33 cellular contexts compared by ENCODE assay signal in genomic region chr7:154442939-154443338, GRCh38.
"Had no signal": no experiment of that assay in that cellular context is flagged by ENCODE, and none has a peak within 500 bp of the region (broad histone marks: within the 10 kb centered on the region; RNA-seq: fewer than 3 reads in every experiment).

No MANE protein-coding gene starts in this region.

- H3K4me1 Mint-ChIP-seq: activated CD4-positive, alpha-beta memory T cell treated with anti-CD3 and anti-CD28 coated beads, Interleukin-2, amount 10 ng/mL, durations not matched to agents 7 days and 5 days; activated CD8-positive, alpha-beta memory T cell treated with anti-CD3 and anti-CD28 coated beads, Interleukin-2, amount 10 ng/mL, durations not matched to agents 7 days and 5 days; activated naive CD4-positive, alpha-beta T cell treated with anti-CD3 and anti-CD28 coated beads, Interleukin-2, amount 10 ng/mL, durations not matched to agents 7 days and 5 days; activated naive CD8-positive, alpha-beta T cell treated with anti-CD3 and anti-CD28 coated beads, Interleukin-2, amount 50 U/mL, for 24 hours; central memory CD8-positive, alpha-beta T cell had no signal

- H3K4me3 ChIP-seq: cardiac muscle cell, K562, Peyer's patch had no signal

- H3K27me3 Mint-ChIP-seq: activated CD4-positive, alpha-beta memory T cell treated with anti-CD3 and anti-CD28 coated beads, Interleukin-2, amount 10 ng/mL, durations not matched to agents 7 days and 5 days; activated CD8-positive, alpha-beta memory T cell treated with anti-CD3 and anti-CD28 coated beads, Interleukin-2, amount 10 ng/mL, durations not matched to agents 7 days and 5 days; activated naive CD4-positive, alpha-beta T cell treated with anti-CD3 and anti-CD28 coated beads, Interleukin-2, amount 10 ng/mL, durations not matched to agents 7 days and 5 days; activated naive CD8-positive, alpha-beta T cell; activated naive CD8-positive, alpha-beta T cell treated with anti-CD3 and anti-CD28 coated beads, Interleukin-2, amount 50 U/mL, for 24 hours; central memory CD8-positive, alpha-beta T cell had no signal

- H3K4me1 ChIP-seq: Peyer's patch had no signal

- ATAC-seq: activated CD8-positive, alpha-beta memory T cell treated with anti-CD3 and anti-CD28 coated beads, Interleukin-2, amount 10 ng/mL, durations not matched to agents 7 days and 5 days; activated naive CD8-positive, alpha-beta T cell treated with anti-CD3 and anti-CD28 coated beads, Interleukin-2, amount 50 U/mL, for 24 hours; K562; PC-3 had no signal

- H3K27ac Mint-ChIP-seq: activated CD4-positive, alpha-beta memory T cell treated with anti-CD3 and anti-CD28 coated beads, Interleukin-2, amount 10 ng/mL, durations not matched to agents 7 days and 5 days; activated CD8-positive, alpha-beta memory T cell treated with anti-CD3 and anti-CD28 coated beads, Interleukin-2, amount 10 ng/mL, durations not matched to agents 7 days and 5 days; activated naive CD4-positive, alpha-beta T cell treated with anti-CD3 and anti-CD28 coated beads, Interleukin-2, amount 10 ng/mL, durations not matched to agents 7 days and 5 days; activated naive CD8-positive, alpha-beta T cell; activated naive CD8-positive, alpha-beta T cell treated with anti-CD3 and anti-CD28 coated beads, Interleukin-2, amount 50 U/mL, for 24 hours had no signal

- H3K36me3 ChIP-seq: cardiac muscle cell, Peyer's patch, WERI-Rb-1 had no signal

- H3K4me3 Mint-ChIP-seq: activated CD4-positive, alpha-beta memory T cell treated with anti-CD3 and anti-CD28 coated beads, Interleukin-2, amount 10 ng/mL, durations not matched to agents 7 days and 5 days; activated CD8-positive, alpha-beta memory T cell treated with anti-CD3 and anti-CD28 coated beads, Interleukin-2, amount 10 ng/mL, durations not matched to agents 7 days and 5 days; activated naive CD4-positive, alpha-beta T cell treated with anti-CD3 and anti-CD28 coated beads, Interleukin-2, amount 10 ng/mL, durations not matched to agents 7 days and 5 days; activated naive CD8-positive, alpha-beta T cell; activated naive CD8-positive, alpha-beta T cell treated with anti-CD3 and anti-CD28 coated beads, Interleukin-2, amount 50 U/mL, for 24 hours; central memory CD8-positive, alpha-beta T cell had no signal

- H3K27ac ChIP-seq: cardiac muscle cell, Peyer's patch, RWPE1, WERI-Rb-1 had no signal

- H3K27me3 ChIP-seq: cardiac muscle cell, Peyer's patch had no signal

- DNase-seq: activated CD4-positive, alpha-beta memory T cell treated with anti-CD3 and anti-CD28 coated beads, Interleukin-2, amount 10 ng/mL, durations not matched to agents 7 days and 5 days; activated CD4-positive, alpha-beta T cell treated with anti-CD3 and anti-CD28 coated beads for 1 hour; activated CD4-positive, alpha-beta T cell treated with anti-CD3 and anti-CD28 coated beads for 48 hours; activated CD4-positive, CD25-positive, alpha-beta regulatory T cell; activated CD8-positive, alpha-beta memory T cell treated with anti-CD3 and anti-CD28 coated beads for 24 hours; activated CD8-positive, alpha-beta memory T cell treated with anti-CD3 and anti-CD28 coated beads, Interleukin-2, amount 10 ng/mL, durations not matched to agents 7 days and 5 days; activated CD8-positive, alpha-beta memory T cell treated with anti-CD3 and anti-CD28 coated beads, Interleukin-2, amount 50 U/mL, for 48 hours; activated effector memory CD4-positive, alpha-beta T cell treated with Interleukin-2 at 50 U/mL for 16 hours; activated naive CD4-positive, alpha-beta T cell treated with anti-CD3 and anti-CD28 coated beads, Interleukin-2, amount 10 ng/mL, durations not matched to agents 7 days and 5 days; activated naive CD8-positive, alpha-beta T cell treated with anti-CD3 and anti-CD28 coated beads, Interleukin-2, amount 50 U/mL, for 24 hours; activated T-cell treated with anti-CD3 and anti-CD28 coated beads, Interleukin-2, amount 50 U/mL, for 48 hours; anterior cingulate cortex; NCI-H1092 treated with DMSO at 0.1 percent for 48 hours; NCI-H1417; NCI-H146; NCI-H187; NCI-H2029 treated with DMSO at 0.1 percent for 48 hours; NCI-H345; NCI-H510A; NCI-H526; NCI-H748 treated with DMSO at 0.1 percent for 48 hours; NK-92 treated with Interleukin-12 subunit alpha and Interleukin-12 subunit beta, amount 100 ng/mL, for 24 hours; PC-3; Peyer's patch; Right ventricle myocardium superior; SW 1271; T1000; WERI-Rb-1 had no signal

- H3K36me3 Mint-ChIP-seq: activated CD8-positive, alpha-beta memory T cell treated with anti-CD3 and anti-CD28 coated beads, Interleukin-2, amount 10 ng/mL, durations not matched to agents 7 days and 5 days; activated naive CD4-positive, alpha-beta T cell treated with anti-CD3 and anti-CD28 coated beads, Interleukin-2, amount 10 ng/mL, durations not matched to agents 7 days and 5 days; activated naive CD8-positive, alpha-beta T cell had no signal
